1 cellular context compared by ENCODE assay signal in genomic region chr2:230932556-230933511, GRCh38.
TF ChIP-seq lines count a peak whose summit lies in the region.

No MANE protein-coding gene starts in this region.

TF ChIP-seq in H1, 55 proteins besides CTCF, POLR2A, EP300 and RAD21:
- no peak for TF ChIP-seq SIRT6 (IDR thresholded peaks at IDR 0.05; ENCODE audit: low read length)
- TF ChIP-seq BRCA1 (IDR thresholded peaks at IDR 0.05; ENCODE audit: low read depth, low read length): no peak
- no peak for TF ChIP-seq ATF3 (IDR thresholded peaks at IDR 0.05; ENCODE audit: insufficient read depth, low read depth, low read length)
- no peak for TF ChIP-seq E2F6 (IDR thresholded peaks at IDR 0.05)
- no peak for TF ChIP-seq TBP (IDR thresholded peaks at IDR 0.05; ENCODE audit: low read depth, low read length)
- no peak for TF ChIP-seq NRF1 (IDR thresholded peaks at IDR 0.05; ENCODE audit: low read depth, low read length)
- no peak for TF ChIP-seq TAF7 (optimal IDR thresholded peaks at IDR 0.05; ENCODE audit: borderline replicate concordance, low read depth, low read length)
- TF ChIP-seq HDAC6 (IDR thresholded peaks at IDR 0.05; ENCODE audit: low read depth, low read length): no peak
- TF ChIP-seq BACH1 (IDR thresholded peaks at IDR 0.05; ENCODE audit: low read length): no peak
- no peak for TF ChIP-seq CHD1 (IDR thresholded peaks at IDR 0.05; ENCODE audit: low read depth, low read length)
- TF ChIP-seq GABPA (IDR thresholded peaks at IDR 0.05; ENCODE audit: borderline replicate concordance, insufficient read depth, low read length): no peak
- TF ChIP-seq PHF8 (conservative IDR thresholded peaks at IDR 0.05; ENCODE audit: low read depth, low read length): no peak
- TF ChIP-seq TAF1 (IDR thresholded peaks at IDR 0.05; ENCODE audit: low read depth, low read length): no peak
- TF ChIP-seq HDAC2 (IDR thresholded peaks at IDR 0.05; ENCODE audit: borderline replicate concordance in 1 of 2, low read depth in 2 of 2, low read length in 2 of 2): no peak
- TF ChIP-seq ATF2 (IDR thresholded peaks at IDR 0.05; ENCODE audit: low read length): no peak
- TF ChIP-seq RFX5 (IDR thresholded peaks at IDR 0.05; ENCODE audit: borderline replicate concordance, low read depth, low read length): no peak
- no peak for TF ChIP-seq SIX5 (IDR thresholded peaks at IDR 0.05; ENCODE audit: low read depth, low read length)
